Comparison of ENCODE assay signal across 21 cellular contexts in genomic region chr9:92181296-92181695, GRCh38.
DNase-seq lines count a peak whose midpoint lies in the region; TF ChIP-seq lines count a peak whose summit lies in the region.
"Had no signal": no experiment of that assay in that cellular context is flagged by ENCODE, and none has a peak within 500 bp of the region (broad histone marks: within the 10 kb centered on the region; RNA-seq: fewer than 3 reads in every experiment).

No MANE protein-coding gene starts in this region.

- H3K27me3 ChIP-seq in H7 (ENCODE audit: control insufficient read depth, insufficient read depth, low read length), result no peaks in the 10 kb centered on the region
- no peaks in the 10 kb centered on the region for H3K27me3 ChIP-seq in SJCRH30
- H3K27me3 ChIP-seq in endodermal cell (ENCODE audit: control insufficient read depth, insufficient read depth, low read length, poor library complexity, severe bottlenecking), result no peaks in the 10 kb centered on the region
- H3K27me3 ChIP-seq in smooth muscle cell (ENCODE audit: low read depth), result no peaks in the 10 kb centered on the region
- no peaks in the 10 kb centered on the region for H3K27me3 ChIP-seq in mammary epithelial cell (ENCODE audit: insufficient read depth, low read length)
- H3K27me3 ChIP-seq: gastrocnemius medialis, tibial nerve had no signal

- H3K27me3 Mint-ChIP-seq in endodermal cell (ENCODE audit: insufficient read depth), result peaks cover 2% of the 10 kb centered on the region

- H3K27ac ChIP-seq in SJCRH30, result peak overlapping the region; percentile 58
- no peak overlapping the region for H3K27ac ChIP-seq in endodermal cell (ENCODE audit: low read depth, low read length)
- peak overlapping the region; percentile 72 for H3K27ac ChIP-seq in smooth muscle cell (ENCODE audit: low read depth)
- no peak overlapping the region for H3K27ac ChIP-seq in mammary epithelial cell (ENCODE audit: insufficient read depth, low read depth, low read length)
- H3K27ac ChIP-seq: gastrocnemius medialis, tibial nerve had no signal

- peak overlapping the region; percentile 41 for H3K4me2 ChIP-seq in smooth muscle cell
- no peak overlapping the region for H3K4me2 ChIP-seq in mammary epithelial cell (ENCODE audit: insufficient read depth, low read depth, low read length)

- in situ Hi-C loops in mammary epithelial cell (cut with MboI; ENCODE audit: low sequenced_read_pairs in 2 of 2), result no loop called here

- H3K36me3 ChIP-seq in H7 (replicated peaks; ENCODE audit: control insufficient read depth, insufficient read depth, low read length) (no peaks in the 10 kb centered on the region), SJCRH30 (no peaks in the 10 kb centered on the region), endodermal cell (ENCODE audit: control insufficient read depth, insufficient read depth, low read length) (no peaks in the 10 kb centered on the region), smooth muscle cell (ENCODE audit: low read depth) (no peaks in the 10 kb centered on the region), mammary epithelial cell (ENCODE audit: insufficient read depth, low read length) (no peaks in the 10 kb centered on the region)
- H3K36me3 ChIP-seq: gastrocnemius medialis had no signal

- H3F3A ChIP-seq in smooth muscle cell (ENCODE audit: low read depth), result peaks cover 7% of the 10 kb centered on the region

- dilution Hi-C loops in mammary epithelial cell (cut with HindIII; ENCODE audit: low sequenced_read_pairs), result loop anchor here (5.0 kb wide), 2 partner anchors 34 to 71 kb away; no protein-coding TSS in a partner anchor

- BruUV-seq in mammary epithelial cell (replicated peaks; lab: Mats Ljungman, UMichigan), result no TSS peak

- intact Hi-C loops in mammary epithelial cell (cut with micrococcal nuclease), result no loop called here

- peak; percentile 41 for DNase-seq in H7
- DNase-seq in SJCRH30, result no peak
- no peak for DNase-seq in endodermal cell
- DNase-seq in smooth muscle cell (lab: John Stamatoyannopoulos, UW; ENCODE audit: unreplicated experiment), result no peak
- no peak for DNase-seq in mammary epithelial cell
- no peak for DNase-seq in KG1 (lab: John Stamatoyannopoulos, UW)
- DNase-seq in NCI-H226, result no peak
- DNase-seq in HuH-7 (ENCODE audit: low spot score), result no peak
- DNase-seq: activated CD4-positive, alpha-beta T cell treated with anti-CD3 and anti-CD28 coated beads for 48 hours; activated naive CD4-positive, alpha-beta T cell treated with anti-CD3 and anti-CD28 coated beads for 36 hours; activated T-cell treated with anti-CD3 and anti-CD28 coated beads, Interleukin-2, amount 50 U/mL, for 72 hours; Caco-2; central memory CD4-positive, alpha-beta T cell; DND-41; gastrocnemius medialis; GOT3; NCI-H1048; NCI-H2029 treated with DMSO at 0.1 percent for 48 hours; stimulated activated CD4-positive, alpha-beta T cell treated with anti-CD3 and anti-CD28 coated beads, Interleukin-4, amount 100 ng/mL, for 24 hours had no signal

- H2AFZ ChIP-seq in smooth muscle cell (ENCODE audit: low read depth) (no peak overlapping the region), mammary epithelial cell (ENCODE audit: low read depth, low read length) (no peak overlapping the region)

- TF ChIP-seq CTCF in endodermal cell (conservative IDR thresholded peaks at IDR 0.05) (no peak), smooth muscle cell (IDR thresholded peaks at IDR 0.05; ENCODE audit: borderline replicate concordance, insufficient read depth, poor library complexity, severe bottlenecking) (no peak), mammary epithelial cell (conservative IDR thresholded peaks at IDR 0.05 in 1 of 2, IDR thresholded peaks at IDR 0.05 in 1 of 2; ENCODE audit: extremely low read depth in 1 of 2, insufficient read depth in 1 of 2, low read depth in 1 of 2, low read length in 2 of 2) (no peak)

- H4K20me1 ChIP-seq in smooth muscle cell (ENCODE audit: low read depth) (no peaks in the 10 kb centered on the region), mammary epithelial cell (ENCODE audit: insufficient read depth, low read length) (no peaks in the 10 kb centered on the region)

- no peaks in the 10 kb centered on the region for H3K79me2 ChIP-seq in smooth muscle cell (ENCODE audit: low read depth)
- no peaks in the 10 kb centered on the region for H3K79me2 ChIP-seq in mammary epithelial cell (ENCODE audit: insufficient read depth, low read length)

- no peak overlapping the region for H3K4me3 ChIP-seq in H7 (ENCODE audit: insufficient read depth, low read depth, low read length)
- no peak overlapping the region for H3K4me3 ChIP-seq in SJCRH30
- H3K4me3 ChIP-seq in endodermal cell (ENCODE audit: low read length), result peak overlapping the region; percentile 45
- H3K4me3 ChIP-seq in smooth muscle cell, result no peak overlapping the region
- no peak overlapping the region for H3K4me3 ChIP-seq in mammary epithelial cell (replicated peaks in 1 of 3; ENCODE audit: insufficient read depth in 1 of 3, low read depth in 2 of 3, low read length in 3 of 3)
- H3K4me3 ChIP-seq: gastrocnemius medialis, tibial nerve had no signal

- H3K9me3 ChIP-seq in SJCRH30 (replicated peaks) (no peaks in the 10 kb centered on the region; the same call in 1 of the 2 replicates), endodermal cell (ENCODE audit: control insufficient read depth, low read length) (peaks cover 10% of the 10 kb centered on the region), smooth muscle cell (replicated peaks; ENCODE audit: low read depth) (no peaks in the 10 kb centered on the region), mammary epithelial cell (replicated peaks; ENCODE audit: insufficient read depth, low read length) (no peaks in the 10 kb centered on the region)
- H3K9me3 ChIP-seq: Caco-2, gastrocnemius medialis had no signal

- H3K4me1 Mint-ChIP-seq in endodermal cell, result peaks cover 6% of the 10 kb centered on the region

- H3K4me3 Mint-ChIP-seq in endodermal cell, result no peak overlapping the region
- H3K4me3 Mint-ChIP-seq: activated naive CD4-positive, alpha-beta T cell treated with anti-CD3 and anti-CD28 coated beads for 36 hours; activated T-cell treated with anti-CD3 and anti-CD28 coated beads, Interleukin-2, amount 50 U/mL, for 72 hours; stimulated activated naive CD8-positive, alpha-beta T cell treated with anti-CD3 and anti-CD28 coated beads, Interleukin-15, Interleukin-2, amounts not matched to agents 100 ng/mL and 50 ng/mL, for 24 hours had no signal

- no peaks in the 10 kb centered on the region for H3K36me3 Mint-ChIP-seq in endodermal cell (ENCODE audit: low read depth)

- H3K9me3 Mint-ChIP-seq in endodermal cell, result peaks cover 9% of the 10 kb centered on the region
- H3K9me3 Mint-ChIP-seq: activated naive CD4-positive, alpha-beta T cell treated with anti-CD3 and anti-CD28 coated beads for 36 hours; stimulated activated naive CD8-positive, alpha-beta T cell treated with anti-CD3 and anti-CD28 coated beads, Interleukin-15, Interleukin-2, amounts not matched to agents 100 ng/mL and 50 ng/mL, for 24 hours had no signal

- CTCF ChIA-PET in mammary epithelial cell (lab: Charles Lee; ENCODE audit: low non-redundant PET), result no interaction called here

- H3K27ac Mint-ChIP-seq in endodermal cell, result no peak overlapping the region
- H3K27ac Mint-ChIP-seq: activated naive CD4-positive, alpha-beta T cell treated with anti-CD3 and anti-CD28 coated beads for 36 hours; activated T-cell treated with anti-CD3 and anti-CD28 coated beads, Interleukin-2, amount 50 U/mL, for 72 hours; stimulated activated naive CD8-positive, alpha-beta T cell treated with anti-CD3 and anti-CD28 coated beads, Interleukin-15, Interleukin-2, amounts not matched to agents 100 ng/mL and 50 ng/mL, for 24 hours had no signal

- peaks cover 22% of the 10 kb centered on the region for H3K4me1 ChIP-seq in SJCRH30
- peaks cover 3% of the 10 kb centered on the region for H3K4me1 ChIP-seq in endodermal cell (ENCODE audit: control insufficient read depth, insufficient read depth, low read length)
- peaks cover 4% of the 10 kb centered on the region for H3K4me1 ChIP-seq in smooth muscle cell (ENCODE audit: low read depth)
- no peaks in the 10 kb centered on the region for H3K4me1 ChIP-seq in mammary epithelial cell (ENCODE audit: insufficient read depth, low read length)
- H3K4me1 ChIP-seq: Caco-2, gastrocnemius medialis, tibial nerve had no signal

- H3K9ac ChIP-seq in endodermal cell (ENCODE audit: extremely low read depth, low read length, poor library complexity, severe bottlenecking) (no peak overlapping the region), smooth muscle cell (ENCODE audit: low read depth) (no peak overlapping the region), mammary epithelial cell (ENCODE audit: insufficient read depth, low read length) (no peak overlapping the region)

- 60 to 79% methylated on average over 1 to 4 of the region's 4 CpGs for WGBS in endodermal cell (ENCODE audit: insufficient coverage in 1 of 2, insufficient read length in 1 of 2), 2 experiments
- 91% methylated on average over 4 of the region's 4 CpGs for WGBS in smooth muscle cell (ENCODE audit: low lambda C conversion rate)
- WGBS in mammary epithelial cell (ENCODE audit: low coverage, missing lambda C conversion rate), result 50% methylated on average over 3 of the region's 4 CpGs

Comparison
In these comparisons a context has a peak if more than half of its experiments do, and no peak if none do; other contexts are left out.
1. H3K27ac ChIP-seq: peak in SJCRH30 (single experiment) and smooth muscle cell (single experiment); none in endodermal cell (single experiment) and mammary epithelial cell (single experiment).